Comparison of ENCODE assay signal across 8 cellular contexts in genomic region chr19:40221858-40222619, GRCh38. TPM values are rescaled to one million over a fixed set of nuclear protein-coding genes. Genes with fewer than 3 reads are reported as not detected.
DNase-seq lines count a peak whose midpoint lies in the region; ATAC-seq and TF ChIP-seq lines count a peak whose summit lies in the region.

No MANE protein-coding gene starts in this region.

- H3K36me3 Mint-ChIP-seq in Calu3 (ENCODE audit: insufficient read depth, unreplicated experiment), result peaks cover 33% of the 10 kb centered on the region
- peaks cover 15% of the 10 kb centered on the region for H3K36me3 Mint-ChIP-seq in effector memory CD8-positive, alpha-beta T cell (ENCODE audit: insufficient read depth)

- H3K4me1 Mint-ChIP-seq in Calu3 (ENCODE audit: low read depth, unreplicated experiment), result peaks cover 60% of the 10 kb centered on the region
- peaks cover 15 to 19% of the 10 kb centered on the region in 2 donors for H3K4me1 Mint-ChIP-seq in effector memory CD8-positive, alpha-beta T cell (ENCODE audit: low read depth in 2 of 2)

- peaks cover 16% of the 10 kb centered on the region for H3K9me1 ChIP-seq in IMR-90 (ENCODE audit: insufficient read depth, low read length)

- no peaks in the 10 kb centered on the region for H3K36me3 ChIP-seq in IMR-90 (ENCODE audit: control insufficient read depth, insufficient read depth, low read length)
- no peaks in the 10 kb centered on the region for H3K36me3 ChIP-seq in NT2/D1 (ENCODE audit: insufficient read depth, insufficient read length, low read length)
- no peaks in the 10 kb centered on the region for H3K36me3 ChIP-seq in mesenchymal stem cell (ENCODE audit: control insufficient read depth in 1 of 2, insufficient read depth in 2 of 2, low read depth in 1 of 2, low read length in 2 of 2)

- H2BK12ac ChIP-seq in mesenchymal stem cell (ENCODE audit: low read length in 2 of 2), result no peak overlapping the region

- H3K14ac ChIP-seq in IMR-90 (replicated peaks; ENCODE audit: low read depth, low read length) (no peak overlapping the region), mesenchymal stem cell (ENCODE audit: low read length in 2 of 2) (no peak overlapping the region)

- H2BK120ac ChIP-seq in IMR-90 (ENCODE audit: low read depth, low read length), result no peak overlapping the region
- no peak overlapping the region for H2BK120ac ChIP-seq in mesenchymal stem cell (ENCODE audit: low read depth, low read length)

- H3K23ac ChIP-seq in IMR-90 (ENCODE audit: low read depth, low read length), result no peak overlapping the region
- H3K23ac ChIP-seq in mesenchymal stem cell (ENCODE audit: low read length in 2 of 2), result no peak overlapping the region

- BruUV-seq in Calu3 (replicated peaks; lab: Mats Ljungman, UMichigan) (no TSS peak), IMR-90 (replicated peaks; lab: Mats Ljungman, UMichigan) (no TSS peak)

- peaks cover 6% of the 10 kb centered on the region for H3K9me3 Mint-ChIP-seq in Calu3 (ENCODE audit: low read depth, unreplicated experiment)
- peaks cover 2 to 7% of the 10 kb centered on the region in 2 donors for H3K9me3 Mint-ChIP-seq in effector memory CD8-positive, alpha-beta T cell

- H3K4me3 ChIP-seq in IMR-90 (ENCODE audit: insufficient read depth, low read depth, low read length), result no peak overlapping the region
- no peak overlapping the region for H3K4me3 ChIP-seq in NT2/D1 (ENCODE audit: insufficient read length, low read depth)
- peak overlapping the region in 1 of 2 experiments; percentile 23 for H3K4me3 ChIP-seq in mesenchymal stem cell (ENCODE audit: insufficient read depth in 1 of 2, low read depth in 1 of 2, low read length in 2 of 2)

- no peak overlapping the region for H4K5ac ChIP-seq in IMR-90 (ENCODE audit: low read depth, low read length)

- no peak overlapping the region for H2AK9ac ChIP-seq in IMR-90 (replicated peaks; ENCODE audit: low read depth, low read length, poor library complexity)

- H3K27me3 ChIP-seq in IMR-90 (ENCODE audit: control insufficient read depth, insufficient read depth, low read length) (peaks cover 4% of the 10 kb centered on the region), NT2/D1 (ENCODE audit: insufficient read depth, insufficient read length) (peaks cover 31% of the 10 kb centered on the region), mesenchymal stem cell (ENCODE audit: control insufficient read depth in 1 of 2, insufficient read depth in 1 of 2, low read length in 2 of 2) (peaks cover 6 to 16% of the 10 kb centered on the region in 2 experiments)

- H3K9me3 ChIP-seq in IMR-90 (ENCODE audit: control insufficient read depth, insufficient read depth, low read length) (no peaks in the 10 kb centered on the region), NT2/D1 (ENCODE audit: insufficient read depth, low read length) (peaks cover 10% of the 10 kb centered on the region; the same call in 1 of the 2 replicates), mesenchymal stem cell (ENCODE audit: control insufficient read depth, low read length) (no peaks in the 10 kb centered on the region)

- peak overlapping the region; percentile 37 for H2AFZ ChIP-seq in IMR-90 (replicated peaks; ENCODE audit: low read length, poor library complexity)
- H2AFZ ChIP-seq in mesenchymal stem cell (ENCODE audit: low read depth, low read length), result no peak overlapping the region

- H3K4me3 Mint-ChIP-seq in Calu3 (ENCODE audit: low read depth, unreplicated experiment), result peak overlapping the region; percentile 12
- H3K4me3 Mint-ChIP-seq in effector memory CD8-positive, alpha-beta T cell, result peak overlapping the region; percentile 51 to 57

- H3K27me3 Mint-ChIP-seq in Calu3 (ENCODE audit: unreplicated experiment), result peaks cover 32% of the 10 kb centered on the region
- H3K27me3 Mint-ChIP-seq in effector memory CD8-positive, alpha-beta T cell, result peaks cover 57 to 75% of the 10 kb centered on the region in 2 donors

- H3K9ac ChIP-seq in IMR-90 (ENCODE audit: low read depth, low read length) (no peak overlapping the region), NT2/D1 (ENCODE audit: insufficient read length, low read depth) (no peak overlapping the region), mesenchymal stem cell (ENCODE audit: low read length) (peak overlapping the region; percentile 20)

- TF ChIP-seq POLR2A in IMR-90 (IDR thresholded peaks at IDR 0.05; ENCODE audit: low read depth, low read length), result no peak

- peak overlapping the region; percentile 82 for H3K27ac Mint-ChIP-seq in Calu3 (ENCODE audit: unreplicated experiment)
- H3K27ac Mint-ChIP-seq in effector memory CD8-positive, alpha-beta T cell, result peak overlapping the region; percentile 11 to 79

- POLR2A ChIA-PET in IMR-90 (lab: Charles Lee; ENCODE audit: unreplicated experiment), result no interaction called here

- H4K20me1 ChIP-seq in IMR-90 (ENCODE audit: insufficient read depth, low read length), result no peaks in the 10 kb centered on the region

- intact Hi-C loops in Calu3 (cut with micrococcal nuclease; ENCODE audit: unreplicated experiment) (loop anchor here (1.0 kb wide), 1 partner anchor 82 kb away; no protein-coding TSS in a partner anchor), IMR-90 (cut with micrococcal nuclease) (loop anchor here (1.0 kb wide), 1 partner anchor 82 kb away; no protein-coding TSS in a partner anchor)

- in situ Hi-C loops in IMR-90 (cut with MboI; ENCODE audit: low sequenced_read_pairs), result loop anchor here (5.0 kb wide), 1 partner anchor 80 kb away; no protein-coding TSS in a partner anchor

- H3K4me1 ChIP-seq in IMR-90 (ENCODE audit: control insufficient read depth, insufficient read depth, low read length), result peaks cover 5% of the 10 kb centered on the region; the same call in 1 of the 2 replicates
- H3K4me1 ChIP-seq in NT2/D1 (ENCODE audit: insufficient read depth, insufficient read length), result peaks cover 4% of the 10 kb centered on the region
- peaks cover 27% of the 10 kb centered on the region for H3K4me1 ChIP-seq in mesenchymal stem cell (ENCODE audit: control insufficient read depth, insufficient read depth, low read depth, low read length)

- TF ChIP-seq CTCF in Calu3 (IDR thresholded peaks at IDR 0.05; ENCODE audit: unreplicated experiment), result peak; percentile 90
- TF ChIP-seq CTCF in IMR-90 (conservative IDR thresholded peaks at IDR 0.05; ENCODE audit: low read depth, low read length), result peak; percentile 95

- H2BK20ac ChIP-seq in IMR-90 (ENCODE audit: low read depth, low read length), result no peak overlapping the region

- H3K27ac ChIP-seq in IMR-90 (ENCODE audit: insufficient read depth, low read length), result no peak overlapping the region
- H3K27ac ChIP-seq in mesenchymal stem cell (ENCODE audit: low read length, poor library complexity, severe bottlenecking), result no peak overlapping the region

- no peaks in the 10 kb centered on the region for H3K79me1 ChIP-seq in IMR-90 (ENCODE audit: low read depth in 1 of 2, low read length in 2 of 2)
- no peaks in the 10 kb centered on the region for H3K79me1 ChIP-seq in mesenchymal stem cell (replicated peaks; ENCODE audit: low read length, poor library complexity, severe bottlenecking)

- H4K8ac ChIP-seq in IMR-90 (ENCODE audit: low read depth in 2 of 2, low read length in 2 of 2) (no peak overlapping the region), mesenchymal stem cell (ENCODE audit: low read length) (no peak overlapping the region)

- DNase-seq in Calu3 (peak; percentile 82), IMR-90 (peak; percentile 90), NT2/D1 (ENCODE audit: low read depth, low spot score) (peak; percentile 63), mesenchymal stem cell (peak; percentile 93)
- DNase-seq in activated CD8-positive, alpha-beta memory T cell treated with anti-CD3 and anti-CD28 coated beads for 24 hours, result peak; percentile 86
- peak; percentile 69 to 74 (median 72) for DNase-seq in effector memory CD8-positive, alpha-beta T cell
- peak; percentile 15 to 39 for DNase-seq in stimulated activated CD8-positive, alpha-beta memory T cell treated with anti-CD3 and anti-CD28 coated beads, Interleukin-2, amount 100 ng/mL, for 1 hour (ENCODE audit: low read depth in 2 of 2)

- no peak overlapping the region for H4K91ac ChIP-seq in IMR-90 (ENCODE audit: insufficient read depth, low read depth, low read length)
- no peak overlapping the region for H4K91ac ChIP-seq in mesenchymal stem cell (ENCODE audit: low read length)

- H2AK5ac ChIP-seq in IMR-90 (ENCODE audit: low read depth, low read length) (no peak overlapping the region), mesenchymal stem cell (ENCODE audit: low read length, severe bottlenecking) (no peak overlapping the region)

- H2BK15ac ChIP-seq in IMR-90 (ENCODE audit: low read depth, low read length), result no peak overlapping the region
- no peak overlapping the region for H2BK15ac ChIP-seq in mesenchymal stem cell (ENCODE audit: low read depth, poor library complexity, severe bottlenecking)

- H3K18ac ChIP-seq in IMR-90 (ENCODE audit: low read depth, low read length), result no peak overlapping the region
- H3K18ac ChIP-seq in mesenchymal stem cell (ENCODE audit: low read depth in 1 of 2, low read length in 2 of 2), result no peak overlapping the region

- H3K4me2 ChIP-seq in IMR-90 (ENCODE audit: low read depth, low read length) (no peak overlapping the region), mesenchymal stem cell (ENCODE audit: low read length, poor library complexity, severe bottlenecking) (no peak overlapping the region)

- 78% methylated on average over 30 of the region's 41 CpGs; no CpG with 5 or more reads in 1 of the 2 experiments for WGBS in IMR-90 (ENCODE audit: extremely low coverage in 2 of 2, insufficient read length in 1 of 2), 2 experiments
- 77% methylated on average over 41 of the region's 41 CpGs for WGBS in mesenchymal stem cell

- CTCF ChIA-PET in Calu3 (lab: Charles Lee), result no interaction called here
- CTCF ChIA-PET in IMR-90 (lab: Yijun Ruan, JAX), result interaction anchor here (1.3 kb wide), 1 partner anchor 57 kb away, joined by 3 read pairs; no protein-coding TSS in a partner anchor

- H2BK5ac ChIP-seq in IMR-90 (ENCODE audit: low read depth, low read length, poor library complexity, severe bottlenecking) (no peak overlapping the region), mesenchymal stem cell (ENCODE audit: low read depth, low read length, poor library complexity, severe bottlenecking) (no peak overlapping the region)

- dilution Hi-C loops in IMR-90 (cut with HindIII; ENCODE audit: low sequenced_read_pairs, unreplicated experiment), result no loop called here

- no peak overlapping the region for H3K56ac ChIP-seq in IMR-90 (ENCODE audit: extremely low read depth, insufficient read depth, low read length)

- TF ChIP-seq RAD21 in IMR-90 (IDR thresholded peaks at IDR 0.05; ENCODE audit: low read length), result peak; percentile 87

- peak; percentile 69 for ATAC-seq in IMR-90 (ENCODE audit: low read depth)
- peak; percentile 87 for ATAC-seq in effector memory CD8-positive, alpha-beta T cell (replicated peaks)
- ATAC-seq in HG02623 (IDR thresholded peaks at IDR 0.05; ENCODE audit: unreplicated experiment), result no peak

- H3K4ac ChIP-seq in IMR-90 (ENCODE audit: low read depth, low read length), result no peak overlapping the region
- no peak overlapping the region for H3K4ac ChIP-seq in mesenchymal stem cell (ENCODE audit: low read depth in 1 of 2, low read length in 2 of 2)

RNA-seq across cellular contexts. Expression of gene TTC9B, which starts 3.9 kb away (rescaled TPM):
- total RNA-seq in Calu3 (2022) (not detected in 2 replicates), IMR-90 (2012; rRNA removed) (not detected in 2 replicates)
- not detected in 2 replicates for polyA plus RNA-seq in IMR-90 (2012; rRNA removed)
- polyA plus RNA-seq in IMR-90 (2012; cell fraction: cytosol; rRNA removed), result not detected in 2 replicates
- polyA plus RNA-seq in IMR-90 (2012; cell fraction: nucleus; rRNA removed; ENCODE audit: low replicate concordance), result 0.03 and 0.13 TPM in 2 replicates
- polyA plus RNA-seq in mesenchymal stem cell (2013, experiment 1 of 2), result not detected
- not detected for polyA plus RNA-seq in mesenchymal stem cell (2013, experiment 2 of 2)

RNA-seq across cellular contexts. Expression of gene CCNP, which starts 4.5 kb away (rescaled TPM):
- total RNA-seq in Calu3 (2022), result 0.83 and 0.94 TPM in 2 replicates
- total RNA-seq in IMR-90 (2012; rRNA removed), result under 0.01 TPM in 2 replicates
- 0.17 and 0.21 TPM in 2 replicates for polyA plus RNA-seq in IMR-90 (2012; rRNA removed)
- 0.17 and 0.42 TPM in 2 replicates for polyA plus RNA-seq in IMR-90 (2012; cell fraction: cytosol; rRNA removed)
- 1.5 and 3.1 TPM in 2 replicates for polyA plus RNA-seq in IMR-90 (2012; cell fraction: nucleus; rRNA removed; ENCODE audit: low replicate concordance)
- 0.12 TPM for polyA plus RNA-seq in mesenchymal stem cell (2013, experiment 1 of 2)
- 0.05 TPM for polyA plus RNA-seq in mesenchymal stem cell (2013, experiment 2 of 2)

RNA-seq across cellular contexts. Expression of gene MAP3K10, which starts 30.8 kb away (rescaled TPM):
- 26.1 and 30.5 TPM in 2 replicates for total RNA-seq in Calu3 (2022)
- 1.4 and 1.8 TPM in 2 replicates for total RNA-seq in IMR-90 (2012; rRNA removed)
- polyA plus RNA-seq in IMR-90 (2012; rRNA removed), result 5.5 and 6.4 TPM in 2 replicates
- 3.1 and 5.2 TPM in 2 replicates for polyA plus RNA-seq in IMR-90 (2012; cell fraction: cytosol; rRNA removed)
- 32.7 and 58.4 TPM in 2 replicates for polyA plus RNA-seq in IMR-90 (2012; cell fraction: nucleus; rRNA removed; ENCODE audit: low replicate concordance)
- 5.2 TPM for polyA plus RNA-seq in mesenchymal stem cell (2013, experiment 1 of 2)
- 4.8 TPM for polyA plus RNA-seq in mesenchymal stem cell (2013, experiment 2 of 2)

Comparison
In these comparisons a context has a peak if more than half of its experiments do, and no peak if none do; other contexts are left out.
1. DNase-seq: peak in every context shown above with its lines; median percentile 93 in mesenchymal stem cell; 90 in IMR-90; 86 in activated CD8-positive, alpha-beta memory T cell treated with anti-CD3 and anti-CD28 coated beads for 24 hours; 82 in Calu3; 72 in effector memory CD8-positive, alpha-beta T cell; 63 in NT2/D1; 27 in stimulated activated CD8-positive, alpha-beta memory T cell treated with anti-CD3 and anti-CD28 coated beads, Interleukin-2, amount 100 ng/mL, for 1 hour.